ENCODE assay signal across 2 cellular contexts in genomic region chr9:115675834-115676233, GRCh38.
TF ChIP-seq lines count a peak whose summit lies in the region.

No MANE protein-coding gene starts in this region.

TF ChIP-seq in IMR-90, 13 proteins besides CTCF, POLR2A, EP300 and RAD21 (continued from another document):
- no peak for TF ChIP-seq BHLHE40 (IDR thresholded peaks at IDR 0.05; ENCODE audit: low read depth, low read length)
- TF ChIP-seq SMC3 (IDR thresholded peaks at IDR 0.05; ENCODE audit: low read depth, low read length): no peak
- TF ChIP-seq RFX5 (IDR thresholded peaks at IDR 0.05; ENCODE audit: low read depth, low read length): no peak
- TF ChIP-seq MAFK (IDR thresholded peaks at IDR 0.05; ENCODE audit: low read depth, low read length): peak; percentile 19; the same call in 1 of the 2 replicates
- TF ChIP-seq MAZ (IDR thresholded peaks at IDR 0.05; ENCODE audit: borderline replicate concordance, low read depth, low read length): no peak
- TF ChIP-seq FOS (IDR thresholded peaks at IDR 0.05; ENCODE audit: low read depth, low read length): no peak

TF ChIP-seq in K562, 482 proteins besides CTCF, POLR2A, EP300 and RAD21 (continued from another document):
- TF ChIP-seq MAFG (tag; conservative IDR thresholded peaks at IDR 0.05): 0 out of 2 replicates have a peak, but pooled peaks have one; percentile 13
- no peak for TF ChIP-seq OTX1 (CRISPR knock-in tag; IDR thresholded peaks at IDR 0.05)
